Comparison of ENCODE assay signal across 1 cellular context in genomic region chr19:30172643-30173242, GRCh38.
TF ChIP-seq lines count a peak whose summit lies in the region.

No MANE protein-coding gene starts in this region.

TF ChIP-seq in IMR-90, 13 proteins besides CTCF, POLR2A, EP300 and RAD21 (continued from another document):
- TF ChIP-seq CHD1 (IDR thresholded peaks at IDR 0.05; ENCODE audit: low read depth, low read length) (no peak), BHLHE40 (IDR thresholded peaks at IDR 0.05; ENCODE audit: low read depth, low read length) (no peak)
